8 cellular contexts compared by ENCODE assay signal in genomic region chr14:54220122-54220691, GRCh38.
DNase-seq lines count a peak whose midpoint lies in the region; ATAC-seq and TF ChIP-seq lines count a peak whose summit lies in the region.
"Had no signal": no experiment of that assay in that cellular context is flagged by ENCODE, and none has a peak within 500 bp of the region (broad histone marks: within the 10 kb centered on the region; RNA-seq: fewer than 3 reads in every experiment).

No MANE protein-coding gene starts in this region.

- H3K27ac ChIP-seq in HUES48 (ENCODE audit: low read depth, low read length) (no peak overlapping the region), left lung (no peak overlapping the region)

- H3K27ac Mint-ChIP-seq in chondrocyte (ENCODE audit: unreplicated experiment) = no peak overlapping the region
- no peak overlapping the region for H3K27ac Mint-ChIP-seq in stimulated activated naive CD8-positive, alpha-beta T cell treated with anti-CD3 and anti-CD28 coated beads, Interleukin-15, amount 100 ng/mL, for 72 hours

- H3K36me3 ChIP-seq in HUES48 (ENCODE audit: control insufficient read depth, insufficient read depth, low read length) = no peaks in the 10 kb centered on the region
- H3K36me3 ChIP-seq in left lung = no peaks in the 10 kb centered on the region

- H3K9me3 ChIP-seq in HUES48 (ENCODE audit: control insufficient read depth, insufficient read depth, low read length) (no peaks in the 10 kb centered on the region), left lung (no peaks in the 10 kb centered on the region)

- TF ChIP-seq CTCF in chondrocyte (IDR thresholded peaks at IDR 0.05) (no peak), left lung (IDR thresholded peaks at IDR 0.05) (no peak)

- no peaks in the 10 kb centered on the region for H3K9me3 Mint-ChIP-seq in chondrocyte (ENCODE audit: low read depth)
- H3K9me3 Mint-ChIP-seq in stimulated activated naive CD8-positive, alpha-beta T cell treated with anti-CD3 and anti-CD28 coated beads, Interleukin-15, amount 100 ng/mL, for 72 hours = no peaks in the 10 kb centered on the region

- no peaks in the 10 kb centered on the region for H3K36me3 Mint-ChIP-seq in chondrocyte (ENCODE audit: low read depth)

- peak overlapping the region; percentile 71 for H3K4me3 Mint-ChIP-seq in chondrocyte (ENCODE audit: unreplicated experiment)
- peak overlapping the region; percentile 70 to 77 for H3K4me3 Mint-ChIP-seq in stimulated activated naive CD8-positive, alpha-beta T cell treated with anti-CD3 and anti-CD28 coated beads, Interleukin-15, amount 100 ng/mL, for 72 hours

- ATAC-seq in left lung = peak; percentile 74
- no peak for ATAC-seq in stimulated activated naive CD8-positive, alpha-beta T cell treated with anti-CD3 and anti-CD28 coated beads, Interleukin-15, amount 100 ng/mL, for 72 hours
- ATAC-seq in HG03457 (IDR thresholded peaks at IDR 0.05; ENCODE audit: unreplicated experiment) = no peak
- no peak for ATAC-seq in GM19328 (IDR thresholded peaks at IDR 0.05; ENCODE audit: unreplicated experiment)

- peaks cover 14% of the 10 kb centered on the region for H3K4me1 Mint-ChIP-seq in chondrocyte (ENCODE audit: low read depth)
- H3K4me1 Mint-ChIP-seq in stimulated activated naive CD8-positive, alpha-beta T cell treated with anti-CD3 and anti-CD28 coated beads, Interleukin-15, amount 100 ng/mL, for 72 hours = peaks cover 18% of the 10 kb centered on the region

- intact Hi-C loops in left lung (cut with DNase I) = no loop called here

- H3K4me3 ChIP-seq in HUES48 (ENCODE audit: low read depth, low read length) (peak overlapping the region; percentile 63), left lung (peak overlapping the region in 1 of 2 donors; percentile 6)

- H3K27me3 ChIP-seq in HUES48 (ENCODE audit: control insufficient read depth, insufficient read depth, low read length) = peaks cover 69% of the 10 kb centered on the region
- H3K27me3 ChIP-seq in left lung = peaks cover 10 to 60% of the 10 kb centered on the region in 2 donors

- H3K4me1 ChIP-seq in HUES48 (ENCODE audit: control insufficient read depth, insufficient read depth, low read length) = peaks cover 34% of the 10 kb centered on the region
- peaks cover 0 to 6% of the 10 kb centered on the region in 2 donors for H3K4me1 ChIP-seq in left lung

- H3K27me3 Mint-ChIP-seq in chondrocyte (ENCODE audit: low read depth) = peaks cover 12% of the 10 kb centered on the region
- peaks cover 65% of the 10 kb centered on the region for H3K27me3 Mint-ChIP-seq in stimulated activated naive CD8-positive, alpha-beta T cell treated with anti-CD3 and anti-CD28 coated beads, Interleukin-15, amount 100 ng/mL, for 72 hours

- no peak overlapping the region for H3K9ac ChIP-seq in HUES48 (ENCODE audit: low read depth, low read length)

- DNase-seq in chondrocyte (ENCODE audit: low spot score) (no peak), left lung (no peak), Ammon's horn (ENCODE audit: low spot score) (no peak)
- DNase-seq in stimulated activated naive CD8-positive, alpha-beta T cell treated with anti-CD3 and anti-CD28 coated beads, Interleukin-15, amount 100 ng/mL, for 72 hours = no peak
- DNase-seq: head of caudate nucleus had no signal
